11 cellular contexts compared by ENCODE assay signal in the genomic region with DNA sequence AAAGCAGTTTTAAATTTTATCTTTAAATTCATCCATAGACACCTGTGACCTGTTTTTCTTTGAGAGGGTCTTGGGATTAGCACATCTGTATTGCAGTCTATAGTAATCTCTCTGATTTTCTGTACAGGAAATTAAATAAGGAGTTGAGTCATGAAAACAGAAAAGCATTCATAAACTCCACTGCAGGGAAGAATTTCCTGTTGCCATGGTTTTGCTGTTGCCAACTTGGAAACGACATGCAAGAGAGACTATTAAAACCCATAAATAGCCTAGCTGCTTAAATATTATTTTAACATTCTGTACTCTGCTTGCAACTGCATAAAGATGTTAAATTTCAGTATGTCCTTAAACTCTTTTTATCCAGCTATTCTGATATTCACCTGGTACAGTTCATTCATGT.
DNase-seq lines count a peak whose midpoint lies in the region; TF ChIP-seq lines count a peak whose summit lies in the region.
"Had no signal": no experiment of that assay in that cellular context is flagged by ENCODE, and none has a peak within 500 bp of the region (broad histone marks: within the 10 kb centered on the region; RNA-seq: fewer than 3 reads in every experiment).

No MANE protein-coding gene starts in this region.

- H3K9me3 ChIP-seq in SK-N-MC (ENCODE audit: low read depth, low read length) (peaks cover 12% of the 10 kb centered on the region; the same call in 1 of the 2 replicates), Caco-2 (peaks cover 17% of the 10 kb centered on the region)

- H3K36me3 ChIP-seq in SK-N-MC (ENCODE audit: insufficient read depth, low read length) (peaks cover 49% of the 10 kb centered on the region), Caco-2 (ENCODE audit: control insufficient read depth, insufficient read depth, low read length) (no peaks in the 10 kb centered on the region; the same call in 1 of the 2 replicates)

- POLR2A ChIA-PET in Caco-2 (lab: Charles Lee) = no interaction called here

- no peak overlapping the region for H3K4me3 Mint-ChIP-seq in nephron
- H3K4me3 Mint-ChIP-seq in Caco-2 (ENCODE audit: unreplicated experiment) = no peak overlapping the region

- CTCF ChIA-PET in Caco-2 (lab: Charles Lee) = no interaction called here

- H3K4me1 Mint-ChIP-seq in nephron (peaks cover 5% of the 10 kb centered on the region), Caco-2 (ENCODE audit: low read depth, unreplicated experiment) (peaks cover 21% of the 10 kb centered on the region)

- H3K9ac ChIP-seq in SK-N-MC (ENCODE audit: insufficient read length) = no peak overlapping the region

- peak overlapping the region; percentile 13 to 17 (median 13) for H3K27ac Mint-ChIP-seq in nephron
- H3K27ac Mint-ChIP-seq in Caco-2 (ENCODE audit: unreplicated experiment) = no peak overlapping the region

- H3K27me3 ChIP-seq in Caco-2 (replicated peaks; ENCODE audit: control insufficient read depth, insufficient read depth, low read length) = no peaks in the 10 kb centered on the region

- no peak for TF ChIP-seq CTCF in epithelial cell of esophagus (IDR thresholded peaks at IDR 0.05; ENCODE audit: insufficient read depth, low read depth, low read length, missing control alignments)
- no peak for TF ChIP-seq CTCF in nephron (IDR thresholded peaks at IDR 0.05; ENCODE audit: unreplicated experiment in 3 of 3)
- no peak for TF ChIP-seq CTCF in GM10266 (IDR thresholded peaks at IDR 0.05; ENCODE audit: control insufficient read depth, insufficient read depth, low read depth, missing control alignments)
- no peak for TF ChIP-seq CTCF in Caco-2 (IDR thresholded peaks at IDR 0.05; ENCODE audit: insufficient read depth in 1 of 2, low read depth in 1 of 2, low read length in 1 of 2, severe bottlenecking in 1 of 2, unreplicated experiment in 1 of 2)

- DNase-seq in AG20443 (ENCODE audit: low spot score) (peak; percentile 75), SK-N-MC (ENCODE audit: low read depth, low spot score) (peak; percentile 89), epithelial cell of esophagus (ENCODE audit: low read depth) (peak; percentile 30), GM10266 (ENCODE audit: extremely low spot score) (no peak), SIG-M5 treated with dmso at 0.1 percent for 504 hours (lab: John Stamatoyannopoulos, UW; ENCODE audit: unreplicated experiment) (no peak), Caco-2 (no peak)
- no peak for DNase-seq in activated CD8-positive, alpha-beta memory T cell treated with anti-CD3 and anti-CD28 coated beads, Interleukin-2, amount 50 U/mL, for 48 hours
- DNase-seq: activated T-cell treated with anti-CD3 and anti-CD28 coated beads for 4 hours, COR-L47, NCI-H345 had no signal

- BruUV-seq in Caco-2 (replicated peaks; lab: Mats Ljungman, UMichigan) = no TSS peak

- H3K27ac ChIP-seq in SK-N-MC = peak overlapping the region; percentile 92

- H3K36me3 Mint-ChIP-seq in nephron (ENCODE audit: low read depth) (peaks cover 64% of the 10 kb centered on the region), Caco-2 (ENCODE audit: insufficient read depth, unreplicated experiment) (peaks cover 32% of the 10 kb centered on the region)

- H3K9me3 Mint-ChIP-seq in nephron (peaks cover 26% of the 10 kb centered on the region), Caco-2 (ENCODE audit: unreplicated experiment) (peaks cover 22% of the 10 kb centered on the region)

- H3K4me3 ChIP-seq in SK-N-MC (peak overlapping the region; percentile 46), epithelial cell of esophagus (ENCODE audit: low read length) (no peak overlapping the region), Caco-2 (ENCODE audit: low read depth, low read length) (no peak overlapping the region)

- H3K4me1 ChIP-seq in Caco-2 = peaks cover 22% of the 10 kb centered on the region

- intact Hi-C loops in Caco-2 (cut with micrococcal nuclease; ENCODE audit: unreplicated experiment) = no loop called here

- H3K27me3 Mint-ChIP-seq in nephron (ENCODE audit: low read depth) (no peaks in the 10 kb centered on the region), Caco-2 (ENCODE audit: insufficient read depth, unreplicated experiment) (no peaks in the 10 kb centered on the region)

Comparison
In these comparisons a context has a peak if more than half of its experiments do, and no peak if none do; other contexts are left out.
1. DNase-seq: peak in AG20443 (single experiment), SK-N-MC (single experiment) and epithelial cell of esophagus (single experiment); none in GM10266 (single experiment), SIG-M5 treated with dmso at 0.1 percent for 504 hours (single experiment), Caco-2 (0 of 2) and activated CD8-positive, alpha-beta memory T cell treated with anti-CD3 and anti-CD28 coated beads, Interleukin-2, amount 50 U/mL, for 48 hours (single experiment).